Comparison of ENCODE assay signal across 18 cellular contexts in the genomic region with DNA sequence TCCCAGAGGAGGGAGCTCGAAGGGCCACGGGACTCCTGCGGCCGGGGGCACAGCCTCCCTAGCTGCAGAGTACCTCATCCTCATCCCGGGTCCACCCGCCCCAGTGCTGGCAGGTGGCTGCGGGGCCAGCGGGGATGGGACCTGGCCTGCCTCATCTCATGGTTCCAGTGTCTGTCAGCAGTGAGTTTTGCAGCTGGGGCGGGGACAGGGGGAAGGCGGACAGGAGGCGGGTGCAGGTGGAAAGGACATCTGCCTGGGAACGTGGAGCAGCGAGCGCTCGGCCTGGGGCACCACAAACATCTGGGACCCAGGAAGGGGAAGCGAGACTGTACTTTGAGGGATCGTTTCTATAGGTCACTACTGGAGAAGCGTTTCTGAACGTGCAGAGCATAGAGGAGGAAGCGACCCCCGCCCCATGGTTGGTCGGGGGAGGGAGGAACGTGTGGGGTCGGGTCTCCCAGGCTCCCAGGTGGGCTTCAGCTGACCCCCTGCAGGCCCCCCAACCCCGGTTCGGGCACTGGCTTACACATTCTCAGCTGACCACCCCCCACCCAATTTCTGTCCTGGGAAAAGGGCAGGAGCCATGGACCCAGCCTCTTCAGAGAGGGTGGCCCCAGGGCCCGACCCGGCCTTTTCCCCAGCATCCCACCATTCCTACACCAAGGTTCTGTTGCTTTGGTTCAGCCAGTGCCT. TPM values are rescaled to one million over a fixed set of nuclear protein-coding genes. Genes with fewer than 3 reads are reported as not detected.
A peak's percentile ranks its signal among the peaks of the same experiment; 100 is the strongest.
DNase-seq lines count a peak whose midpoint lies in the region; ATAC-seq, FAIRE-seq and TF ChIP-seq lines count a peak whose summit lies in the region.
"Had no signal": no experiment of that assay in that cellular context is flagged by ENCODE, and none has a peak within 500 bp of the region (broad histone marks: within the 10 kb centered on the region; RNA-seq: fewer than 3 reads in every experiment).

No MANE protein-coding gene starts in this region.

- DNase-seq in H9 (peak; percentile 62), PC-3 (no peak), kidney (peak; percentile 71), Karpas-422 (no peak)
- DNase-seq in activated CD8-positive, alpha-beta T cell treated with anti-CD3 and anti-CD28 coated beads for 36 hours: no peak
- DNase-seq in activated naive CD4-positive, alpha-beta T cell (lab: John Stamatoyannopoulos, UW): no peak
- DNase-seq: activated CD4-positive, alpha-beta T cell treated with anti-CD3 and anti-CD28 coated beads, Interleukin-2, amount 50 U/mL, for 1 hour; activated naive CD4-positive, alpha-beta T cell treated with anti-CD3 and anti-CD28 coated beads for 36 hours; foreskin fibroblast; stimulated activated CD4-positive, alpha-beta T cell treated with anti-CD3 and anti-CD28 coated beads, Interleukin-2, amount 100 ng/mL, for 24 hours had no signal

- H3K36me3 ChIP-seq in BLaER1 (no peaks in the 10 kb centered on the region), PC-3 (ENCODE audit: low read depth, low read length) (no peaks in the 10 kb centered on the region), kidney (ENCODE audit: control insufficient read depth in 1 of 2, insufficient read depth in 2 of 2, low read length in 2 of 2) (no peaks in the 10 kb centered on the region), Karpas-422 (ENCODE audit: insufficient read depth, low read length) (no peaks in the 10 kb centered on the region)
- H3K36me3 ChIP-seq: ascending aorta, left lung had no signal

- H3K4me2 ChIP-seq in BLaER1 (peak overlapping the region; percentile 99), H9 (ENCODE audit: insufficient read depth, insufficient read length, low read length) (no peak overlapping the region), PC-3 (ENCODE audit: low read length) (no peak overlapping the region), Karpas-422 (ENCODE audit: low read depth, low read length, poor library complexity, severe bottlenecking) (no peak overlapping the region)
- H3K4me2 ChIP-seq: KMS-11 had no signal

- no peak overlapping the region; a peak in 1 of 5 replicates for H3K4me3 Mint-ChIP-seq in H9
- H3K4me3 Mint-ChIP-seq in activated CD8-positive, alpha-beta T cell treated with anti-CD3 and anti-CD28 coated beads for 36 hours: no peak overlapping the region
- H3K4me3 Mint-ChIP-seq: activated naive CD4-positive, alpha-beta T cell treated with anti-CD3 and anti-CD28 coated beads for 36 hours had no signal

- no CpG with 5 or more reads among the region's 28 CpGs for WGBS in H9 (ENCODE audit: extremely low coverage, insufficient read length, low lambda C conversion rate)

- H2BK12ac ChIP-seq in H9 (ENCODE audit: insufficient read length, low read depth, low read length): no peak overlapping the region

- H3K9ac ChIP-seq in BLaER1: no peak overlapping the region
- no peak overlapping the region for H3K9ac ChIP-seq in H9 (ENCODE audit: extremely low read depth, insufficient read length, low read length)
- H3K9ac ChIP-seq in PC-3 (ENCODE audit: low read length): no peak overlapping the region
- no peak overlapping the region for H3K9ac ChIP-seq in kidney (ENCODE audit: low read length in 2 of 2)
- no peak overlapping the region for H3K9ac ChIP-seq in Karpas-422 (ENCODE audit: low read length)
- H3K9ac ChIP-seq: KMS-11, parathyroid adenoma had no signal

- peak overlapping the region; percentile 84 for H3K27ac ChIP-seq in BLaER1
- no peak overlapping the region for H3K27ac ChIP-seq in H9 (ENCODE audit: insufficient read length, low read depth, low read length)
- no peak overlapping the region for H3K27ac ChIP-seq in PC-3 (ENCODE audit: low read length)
- no peak overlapping the region for H3K27ac ChIP-seq in kidney (ENCODE audit: low read depth in 2 of 2, low read length in 2 of 2)
- H3K27ac ChIP-seq in Karpas-422 (ENCODE audit: low read length): no peak overlapping the region
- H3K27ac ChIP-seq: ascending aorta, KMS-11, left lung, parathyroid adenoma had no signal

- POLR2A ChIA-PET in PC-3 (lab: Charles Lee; ENCODE audit: unreplicated experiment): no interaction called here
- POLR2A ChIA-PET in activated CD8-positive, alpha-beta T cell treated with anti-CD3 and anti-CD28 coated beads for 36 hours (lab: Charles Lee): interaction anchor here (1.1 kb wide), 1 partner anchor 9 kb away, joined by 3 read pairs; no protein-coding TSS in a partner anchor

- peaks cover 9 to 40% of the 10 kb centered on the region in 2 experiments for H3K4me1 Mint-ChIP-seq in H9
- no peaks in the 10 kb centered on the region for H3K4me1 Mint-ChIP-seq in activated CD8-positive, alpha-beta T cell treated with anti-CD3 and anti-CD28 coated beads for 36 hours (ENCODE audit: low read depth)

- H2AFZ ChIP-seq in H9 (ENCODE audit: low read length) (no peak overlapping the region), PC-3 (ENCODE audit: low read length) (no peak overlapping the region), Karpas-422 (ENCODE audit: low read length) (no peak overlapping the region)
- H2AFZ ChIP-seq: parathyroid adenoma had no signal

- no TSS peak for BruUV-seq in PC-3 (replicated peaks; lab: Mats Ljungman, UMichigan)

- no peak overlapping the region for H2BK20ac ChIP-seq in H9 (ENCODE audit: low read depth, low read length, poor library complexity, severe bottlenecking)

- no peak overlapping the region for H2AK5ac ChIP-seq in H9 (ENCODE audit: insufficient read length, low read length)

- H3K9me2 ChIP-seq in PC-3 (replicated peaks; ENCODE audit: low read length) (no peaks in the 10 kb centered on the region), Karpas-422 (replicated peaks; ENCODE audit: insufficient read depth, low read length) (no peaks in the 10 kb centered on the region)

- H3K79me1 ChIP-seq in H9 (ENCODE audit: insufficient read depth, low read depth, low read length, poor library complexity, severe bottlenecking): no peaks in the 10 kb centered on the region

- no peak overlapping the region for H2BK5ac ChIP-seq in H9 (ENCODE audit: insufficient read length, low read length)

- H3K23ac ChIP-seq in H9 (ENCODE audit: insufficient read length, low read depth, low read length): no peak overlapping the region

- peaks cover 0 to 8% of the 10 kb centered on the region in 2 experiments; a peak in 1 of 5 replicates for H3K9me3 Mint-ChIP-seq in H9
- H3K9me3 Mint-ChIP-seq in activated CD8-positive, alpha-beta T cell treated with anti-CD3 and anti-CD28 coated beads for 36 hours: no peaks in the 10 kb centered on the region
- H3K9me3 Mint-ChIP-seq: activated naive CD4-positive, alpha-beta T cell treated with anti-CD3 and anti-CD28 coated beads for 36 hours had no signal

- no peak overlapping the region for H3K4ac ChIP-seq in H9 (ENCODE audit: low read depth, low read length)

- H4K91ac ChIP-seq in H9 (ENCODE audit: insufficient read length, low read depth, low read length): no peak overlapping the region

- no peak overlapping the region for H4K5ac ChIP-seq in H9 (ENCODE audit: insufficient read length, low read depth, low read length)

- H3K23me2 ChIP-seq in H9 (ENCODE audit: insufficient read length, low read depth, low read length, poor library complexity, severe bottlenecking): no peaks in the 10 kb centered on the region

- CTCF ChIA-PET in PC-3 (lab: Charles Lee): no interaction called here
- CTCF ChIA-PET in activated CD8-positive, alpha-beta T cell treated with anti-CD3 and anti-CD28 coated beads for 36 hours (lab: Charles Lee): no interaction called here

- no peak overlapping the region for H4K8ac ChIP-seq in H9 (replicated peaks; ENCODE audit: insufficient read length, low read depth, low read length)

- H2BK120ac ChIP-seq in H9 (ENCODE audit: low read depth, low read length, poor library complexity, severe bottlenecking): no peak overlapping the region

- TF ChIP-seq CTCF in H9 (conservative IDR thresholded peaks at IDR 0.05): no peak
- no peak for TF ChIP-seq CTCF in PC-3 (conservative IDR thresholded peaks at IDR 0.05; ENCODE audit: low read depth, low read length)
- no peak for TF ChIP-seq CTCF in kidney (IDR thresholded peaks at IDR 0.05; ENCODE audit: borderline replicate concordance, extremely low read depth, insufficient read depth)
- no peak for TF ChIP-seq CTCF in activated CD8-positive, alpha-beta T cell treated with anti-CD3 and anti-CD28 coated beads for 36 hours (IDR thresholded peaks at IDR 0.05)

- peaks cover 0 to 7% (median 0%) of the 10 kb centered on the region in 3 experiments; a peak in 1 of 7 replicates for H3K36me3 Mint-ChIP-seq in H9 (ENCODE audit: insufficient read depth in 1 of 3, low read depth in 3 of 3)
- no peaks in the 10 kb centered on the region for H3K36me3 Mint-ChIP-seq in activated CD8-positive, alpha-beta T cell treated with anti-CD3 and anti-CD28 coated beads for 36 hours (ENCODE audit: low read depth)

- H3T11ph ChIP-seq in H9 (ENCODE audit: low read length): no peak overlapping the region

- no peak for FAIRE-seq in kidney (lab: Jason Lieb, UNC)
- FAIRE-seq: G401.6, GM12891 had no signal

- H3K4me3 ChIP-seq in BLaER1 (no peak overlapping the region), PC-3 (ENCODE audit: low read length) (no peak overlapping the region), kidney (ENCODE audit: low read length in 2 of 2) (no peak overlapping the region), Karpas-422 (ENCODE audit: low read length) (no peak overlapping the region)
- H3K4me3 ChIP-seq: ascending aorta, left lung had no signal

- no peaks in the 10 kb centered on the region for H3K79me2 ChIP-seq in H9 (ENCODE audit: insufficient read depth, low read length)
- no peaks in the 10 kb centered on the region for H3K79me2 ChIP-seq in PC-3 (ENCODE audit: low read length)
- no peaks in the 10 kb centered on the region for H3K79me2 ChIP-seq in Karpas-422 (ENCODE audit: low read length)
- H3K79me2 ChIP-seq: parathyroid adenoma had no signal

- H3K27ac Mint-ChIP-seq in H9: no peak overlapping the region; a peak in 1 of 7 replicates
- H3K27ac Mint-ChIP-seq in activated CD8-positive, alpha-beta T cell treated with anti-CD3 and anti-CD28 coated beads for 36 hours: no peak overlapping the region
- H3K27ac Mint-ChIP-seq: activated naive CD4-positive, alpha-beta T cell treated with anti-CD3 and anti-CD28 coated beads for 36 hours had no signal

- ATAC-seq in PC-3 (0 out of 2 replicates have a peak, but pooled peaks have one; percentile 13), GM21825 (IDR thresholded peaks at IDR 0.05; ENCODE audit: unreplicated experiment) (no peak)
- no peak for ATAC-seq in activated CD8-positive, alpha-beta T cell treated with anti-CD3 and anti-CD28 coated beads for 36 hours
- ATAC-seq: left lung had no signal

- H3K18ac ChIP-seq in H9 (ENCODE audit: insufficient read length, low read depth, low read length): no peak overlapping the region

- H4K20me1 ChIP-seq in BLaER1 (no peaks in the 10 kb centered on the region), H9 (ENCODE audit: control insufficient read depth, insufficient read depth, insufficient read length) (no peaks in the 10 kb centered on the region), PC-3 (ENCODE audit: low read length) (no peaks in the 10 kb centered on the region), Karpas-422 (ENCODE audit: insufficient read depth, low read depth, low read length) (no peaks in the 10 kb centered on the region)

- no peaks in the 10 kb centered on the region for H3F3A ChIP-seq in PC-3 (ENCODE audit: low read length, unreplicated experiment)

- no peak overlapping the region for H2BK15ac ChIP-seq in H9 (ENCODE audit: low read depth, low read length)

- no peak overlapping the region for H3K56ac ChIP-seq in H9 (ENCODE audit: insufficient read length, low read depth, low read length)

- no peak overlapping the region for H3K14ac ChIP-seq in H9 (ENCODE audit: insufficient read depth, low read length)

- peaks cover 100% of the 10 kb centered on the region for H3K4me1 ChIP-seq in BLaER1
- no peaks in the 10 kb centered on the region for H3K4me1 ChIP-seq in H9 (ENCODE audit: insufficient read depth, low read length)
- H3K4me1 ChIP-seq in PC-3 (ENCODE audit: insufficient read depth, low read length): no peaks in the 10 kb centered on the region
- H3K4me1 ChIP-seq in kidney (ENCODE audit: control insufficient read depth in 1 of 2, insufficient read depth in 1 of 2, low read depth in 1 of 2, low read length in 2 of 2): no peaks in the 10 kb centered on the region
- no peaks in the 10 kb centered on the region for H3K4me1 ChIP-seq in Karpas-422 (ENCODE audit: low read length)
- H3K4me1 ChIP-seq: parathyroid adenoma had no signal

- no peaks in the 10 kb centered on the region for H3K9me3 ChIP-seq in BLaER1
- no peaks in the 10 kb centered on the region for H3K9me3 ChIP-seq in H9 (ENCODE audit: control insufficient read depth, low read depth, low read length)
- no peaks in the 10 kb centered on the region for H3K9me3 ChIP-seq in PC-3 (ENCODE audit: low read length)
- H3K9me3 ChIP-seq in kidney (ENCODE audit: control insufficient read depth in 1 of 2, low read length in 2 of 2): no peaks in the 10 kb centered on the region
- no peaks in the 10 kb centered on the region for H3K9me3 ChIP-seq in Karpas-422 (ENCODE audit: low read length)
- H3K9me3 ChIP-seq: ascending aorta, left lung had no signal

- no peaks in the 10 kb centered on the region; the same call in 1 of the 2 replicates for H3K27me3 Mint-ChIP-seq in H9 (ENCODE audit: low read depth)
- peaks cover 10% of the 10 kb centered on the region for H3K27me3 Mint-ChIP-seq in activated CD8-positive, alpha-beta T cell treated with anti-CD3 and anti-CD28 coated beads for 36 hours

- intact Hi-C loops in PC-3 (cut with micrococcal nuclease): no loop called here
- intact Hi-C loops in kidney (cut with DNase I): no loop called here
- intact Hi-C loops in activated CD8-positive, alpha-beta T cell treated with anti-CD3 and anti-CD28 coated beads for 36 hours (cut with micrococcal nuclease): no loop called here

- H3K27me3 ChIP-seq in BLaER1: no peaks in the 10 kb centered on the region
- H3K27me3 ChIP-seq in H9 (ENCODE audit: insufficient read depth, low read length): no peaks in the 10 kb centered on the region
- no peaks in the 10 kb centered on the region for H3K27me3 ChIP-seq in PC-3 (ENCODE audit: low read length)
- no peaks in the 10 kb centered on the region for H3K27me3 ChIP-seq in Karpas-422 (ENCODE audit: low read length)
- H3K27me3 ChIP-seq: ascending aorta had no signal

RNA-seq across cellular contexts. Expression of a gene that starts 56.5 kb away (rescaled TPM):
- total RNA-seq in H9 (2021) (63.7 and 71.6 TPM in 2 replicates), PC-3 (2014; rRNA removed) (14.3 and 20.8 TPM in 2 replicates), kidney (77.2 TPM)
- 6.5 TPM for polyA plus RNA-seq in kidney (ENCODE audit: insufficient read depth, low read depth, low replicate concordance)
- 10 to 100 TPM; 45.7 to 47.6 TPM for total RNA-seq in activated CD8-positive, alpha-beta T cell treated with anti-CD3 and anti-CD28 coated beads for 36 hours
- 4.3 and 15.0 TPM in 2 replicates for total RNA-seq in Karpas-422 (2014; rRNA removed; shearing (Covaris generic); ENCODE audit: low replicate concordance)

Comparison
In these comparisons a context has a peak if more than half of its experiments do, and no peak if none do; other contexts are left out.
1. DNase-seq: peak in H9 (single experiment) and kidney (single experiment); none in PC-3 (single experiment), activated CD8-positive, alpha-beta T cell treated with anti-CD3 and anti-CD28 coated beads for 36 hours (single experiment), Karpas-422 (single experiment) and activated naive CD4-positive, alpha-beta T cell (0 of 4).